Comparison of ENCODE assay signal across 8 cellular contexts in genomic region chrX:48917139-48917980, GRCh38. TPM values are rescaled to one million over a fixed set of nuclear protein-coding genes. Genes with fewer than 3 reads are reported as not detected.
DNase-seq lines count a peak whose midpoint lies in the region; ATAC-seq, FAIRE-seq and TF ChIP-seq lines count a peak whose summit lies in the region.

No MANE protein-coding gene starts in this region.

- peak overlapping the region; percentile 98 for H3K27ac Mint-ChIP-seq in T-helper 2 cell treated with Interferon-gamma antibody and Interleukin-4, amounts not matched to agents 5 μg/mL and 100 μg/mL, for 36 hours

- peaks cover 3% of the 10 kb centered on the region for H3K27me3 Mint-ChIP-seq in T-helper 2 cell treated with Interferon-gamma antibody and Interleukin-4, amounts not matched to agents 5 μg/mL and 100 μg/mL, for 36 hours (ENCODE audit: low read depth)

- intact Hi-C loops in ascending aorta (cut with DNase I) (loop anchor here (2.0 to 10.0 kb wide), 5 partner anchors 27 to 383 kb away; partner anchors contain the start of genes MAGIX, RBM3, SUV39H1 and TBC1D25), vagina (cut with DNase I) (no loop called here)

- FAIRE-seq in G401.6 (lab: Jason Lieb, UNC), result peak; percentile 98

- H3K27me3 ChIP-seq in ascending aorta (no peaks in the 10 kb centered on the region), right atrium auricular region (no peaks in the 10 kb centered on the region), vagina (no peaks in the 10 kb centered on the region)

- TF ChIP-seq POLR2A in vagina (IDR thresholded peaks at IDR 0.05), result no peak

- peaks cover 41% of the 10 kb centered on the region for H3K4me1 Mint-ChIP-seq in T-helper 2 cell treated with Interferon-gamma antibody and Interleukin-4, amounts not matched to agents 5 μg/mL and 100 μg/mL, for 36 hours (ENCODE audit: low read depth)

- ATAC-seq in HG02759 (IDR thresholded peaks at IDR 0.05; ENCODE audit: unreplicated experiment), result peak; percentile 43

- H3K4me3 Mint-ChIP-seq in T-helper 2 cell treated with Interferon-gamma antibody and Interleukin-4, amounts not matched to agents 5 μg/mL and 100 μg/mL, for 36 hours, result peak overlapping the region; percentile 97

- H3K36me3 ChIP-seq in ascending aorta, result no peaks in the 10 kb centered on the region
- H3K36me3 ChIP-seq in right atrium auricular region, result peaks cover 3% of the 10 kb centered on the region
- no peaks in the 10 kb centered on the region for H3K36me3 ChIP-seq in vagina

- H3K27ac ChIP-seq in ascending aorta (peak overlapping the region; percentile 74 to 91), right atrium auricular region (peak overlapping the region; percentile 70 to 87), vagina (peak overlapping the region; percentile 84)

- H3K4me1 ChIP-seq in ascending aorta, result peaks cover 0 to 3% of the 10 kb centered on the region in 2 donors
- peaks cover 0 to 24% of the 10 kb centered on the region in 2 donors for H3K4me1 ChIP-seq in right atrium auricular region
- H3K4me1 ChIP-seq in vagina, result peaks cover 6% of the 10 kb centered on the region

- peak; percentile 55 for DNase-seq in NCI-H187 treated with DMSO at 0.1 percent for 48 hours (lab: John Stamatoyannopoulos, UW)
- DNase-seq in T-helper 2 cell treated with Interferon-gamma antibody and Interleukin-4, amounts not matched to agents 5 μg/mL and 100 μg/mL, for 36 hours (ENCODE audit: low spot score), result peak; percentile 87
- peak; percentile 69 to 96 for DNase-seq in ascending aorta (ENCODE audit: low spot score in 2 of 2)
- DNase-seq in right atrium auricular region (ENCODE audit: low spot score), result peak; percentile 92
- peak; percentile 76 for DNase-seq in putamen (ENCODE audit: low spot score)
- no peak for DNase-seq in vagina (ENCODE audit: extremely low spot score in 2 of 2)

- peak; percentile 89 to 92 (median 91) for TF ChIP-seq CTCF in ascending aorta (IDR thresholded peaks at IDR 0.05)
- peak; percentile 69 to 92 for TF ChIP-seq CTCF in right atrium auricular region (IDR thresholded peaks at IDR 0.05)
- peak; percentile 87 to 92 (median 88) for TF ChIP-seq CTCF in vagina (IDR thresholded peaks at IDR 0.05)

- H3K9me3 Mint-ChIP-seq in T-helper 2 cell treated with Interferon-gamma antibody and Interleukin-4, amounts not matched to agents 5 μg/mL and 100 μg/mL, for 36 hours, result no peaks in the 10 kb centered on the region

- H3K4me3 ChIP-seq in ascending aorta, result peak overlapping the region; percentile 36 to 74
- peak overlapping the region in 1 of 2 donors; percentile 27 for H3K4me3 ChIP-seq in right atrium auricular region
- H3K4me3 ChIP-seq in vagina, result peak overlapping the region; percentile 59 to 60

- H3K36me3 Mint-ChIP-seq in T-helper 2 cell treated with Interferon-gamma antibody and Interleukin-4, amounts not matched to agents 5 μg/mL and 100 μg/mL, for 36 hours (ENCODE audit: low read depth), result peaks cover 63% of the 10 kb centered on the region

- H3K9me3 ChIP-seq in ascending aorta (no peaks in the 10 kb centered on the region), right atrium auricular region (no peaks in the 10 kb centered on the region), vagina (no peaks in the 10 kb centered on the region)

RNA-seq across cellular contexts. Expression of gene PIM2, which starts 1.5 kb away (rescaled TPM):
- 5.6 TPM for total RNA-seq in ascending aorta
- 1 to 10 TPM; 5.4 to 9.1 TPM for total RNA-seq in right atrium auricular region
- total RNA-seq in vagina, result 11.5 TPM

RNA-seq across cellular contexts. Expression of gene SLC35A2, which starts 5.9 kb away (rescaled TPM):
- total RNA-seq in ascending aorta, result 20.2 TPM
- total RNA-seq in right atrium auricular region, result 10 to 100 TPM; 16.8 to 18.8 TPM
- 7.1 TPM for total RNA-seq in vagina

RNA-seq across cellular contexts. Expression of gene PQBP1, which starts 19.6 kb away (rescaled TPM):
- total RNA-seq in ascending aorta (14.8 TPM), right atrium auricular region (10 to 100 TPM; 44.4 to 66.7 TPM), vagina (67.5 TPM)

RNA-seq across cellular contexts. Expression of gene TIMM17B, which starts 19.8 kb away (rescaled TPM):
- total RNA-seq in ascending aorta (15.3 TPM), right atrium auricular region (10 to 100 TPM; 49.2 to 56.5 TPM), vagina (43.5 TPM)

RNA-seq across cellular contexts. Expression of gene OTUD5, which starts 40.0 kb away (rescaled TPM):
- 72.3 TPM for total RNA-seq in ascending aorta
- 10 to 100 TPM; 15.4 to 23.9 TPM for total RNA-seq in right atrium auricular region
- 44.7 TPM for total RNA-seq in vagina

Comparison
In these comparisons a context has a peak if more than half of its experiments do, and no peak if none do; other contexts are left out.
1. DNase-seq: peak in NCI-H187 treated with DMSO at 0.1 percent for 48 hours (single experiment), T-helper 2 cell treated with Interferon-gamma antibody and Interleukin-4, amounts not matched to agents 5 μg/mL and 100 μg/mL, for 36 hours (single experiment), ascending aorta (2 of 2), right atrium auricular region (single experiment) and putamen (single experiment); none in vagina (0 of 2).
2. Peak in every context shown above with its lines, with median percentiles within 50 percentile points of each other: H3K27ac ChIP-seq and CTCF ChIP-seq.